Comparison of ENCODE assay signal across 20 cellular contexts in genomic region chr5:142304013-142304701, GRCh38. TPM values are rescaled to one million over a fixed set of nuclear protein-coding genes. Genes with fewer than 3 reads are reported as not detected.
DNase-seq lines count a peak whose midpoint lies in the region; ATAC-seq and TF ChIP-seq lines count a peak whose summit lies in the region.
"Had no signal": no experiment of that assay in that cellular context is flagged by ENCODE, and none has a peak within 500 bp of the region (broad histone marks: within the 10 kb centered on the region; RNA-seq: fewer than 3 reads in every experiment).

No MANE protein-coding gene starts in this region.

- no peak for TF ChIP-seq POLR2A in transverse colon (IDR thresholded peaks at IDR 0.05)

- no peak overlapping the region for H3K27ac ChIP-seq in right atrium auricular region
- H3K27ac ChIP-seq in right cardiac atrium (ENCODE audit: low read length) = no peak overlapping the region
- peak overlapping the region in 1 of 4 donors; percentile 12 for H3K27ac ChIP-seq in transverse colon
- H3K27ac ChIP-seq in Karpas-422 (ENCODE audit: low read length) = no peak overlapping the region
- H3K27ac ChIP-seq: body of pancreas, C4-2B, lower lobe of right lung, thyroid gland, VCaP had no signal

- intact Hi-C loops in Right ventricle myocardium inferior (cut with DNase I) (no loop called here), right cardiac atrium (cut with DNase I) (no loop called here), transverse colon (cut with DNase I; ENCODE audit: low total_unique reads) (no loop called here)

- no peaks in the 10 kb centered on the region for H3K9me2 ChIP-seq in Karpas-422 (replicated peaks; ENCODE audit: insufficient read depth, low read length)

- TF ChIP-seq EP300 in transverse colon (IDR thresholded peaks at IDR 0.05; ENCODE audit: low read depth) = no peak

- in situ Hi-C loops in astrocyte of the spinal cord (cut with HindIII; ENCODE audit: low sequenced_read_pairs) = no loop called here
- in situ Hi-C loops in transverse colon (cut with MboI; ENCODE audit: low pct_ligation_motif_present in 1 of 4, low pct_unique_long_range_greater_than_20kb in 1 of 4, low sequenced_read_pairs in 3 of 4) = no loop called here

- WGBS in right cardiac atrium = 71% methylated on average over 14 of the region's 14 CpGs
- WGBS in transverse colon (ENCODE audit: low coverage in 1 of 2), 2 donors = 44 to 60% methylated on average over 3 to 14 of the region's 14 CpGs

- no peaks in the 10 kb centered on the region for H4K20me1 ChIP-seq in Karpas-422 (ENCODE audit: insufficient read depth, low read depth, low read length)

- H3K4me1 ChIP-seq in right atrium auricular region (peaks cover 0 to 12% of the 10 kb centered on the region in 2 donors), right cardiac atrium (ENCODE audit: control insufficient read depth, insufficient read depth, low read length) (peaks cover 9% of the 10 kb centered on the region), transverse colon (peaks cover 5 to 55% (median 28%) of the 10 kb centered on the region in 4 donors), Karpas-422 (ENCODE audit: low read length) (no peaks in the 10 kb centered on the region)
- H3K4me1 ChIP-seq: body of pancreas, lower lobe of right lung, thyroid gland had no signal

- ATAC-seq in Right ventricle myocardium inferior = peak; percentile 75
- peak; percentile 49 to 57 for ATAC-seq in right cardiac atrium
- ATAC-seq in HG03135 (IDR thresholded peaks at IDR 0.05; ENCODE audit: unreplicated experiment) = no peak
- ATAC-seq: body of pancreas; naive thymus-derived CD4-positive, alpha-beta T cell had no signal

- H3K4me3 ChIP-seq in right atrium auricular region = no peak overlapping the region
- no peak overlapping the region for H3K4me3 ChIP-seq in astrocyte of the spinal cord (ENCODE audit: low read depth, low read length)
- no peak overlapping the region for H3K4me3 ChIP-seq in right cardiac atrium (ENCODE audit: low read length)
- no peak overlapping the region for H3K4me3 ChIP-seq in transverse colon
- no peak overlapping the region for H3K4me3 ChIP-seq in Karpas-422 (ENCODE audit: low read length)
- H3K4me3 ChIP-seq: body of pancreas, lower lobe of right lung, thyroid gland had no signal

- TF ChIP-seq CTCF in right atrium auricular region (IDR thresholded peaks at IDR 0.05) = no peak
- TF ChIP-seq CTCF in astrocyte of the spinal cord (IDR thresholded peaks at IDR 0.05; ENCODE audit: low read depth, low read length) = no peak
- no peak for TF ChIP-seq CTCF in transverse colon (IDR thresholded peaks at IDR 0.05)

- no peak for DNase-seq in Right ventricle myocardium inferior (ENCODE audit: missing footprints)
- no peak for DNase-seq in right atrium auricular region (ENCODE audit: low spot score)
- DNase-seq in astrocyte of the spinal cord (ENCODE audit: low read depth, low spot score) = peak; percentile 27
- DNase-seq in right cardiac atrium = peak in 1 of 3 donors; percentile 71
- peak; percentile 71 for DNase-seq in transverse colon
- DNase-seq in kidney glomerular epithelial cell (lab: John Stamatoyannopoulos, UW) = no peak
- no peak for DNase-seq in Karpas-422
- DNase-seq: activated CD4-positive, alpha-beta T cell treated with anti-CD3 and anti-CD28 coated beads, Interleukin-2, amount 50 U/mL, for 4 hours; activated naive CD4-positive, alpha-beta T cell treated with Interleukin-2 at 50 U/mL for 16 hours; body of pancreas; dermis blood vessel endothelial cell; DMS 273 treated with DMSO at 0.1 percent for 48 hours; lower lobe of right lung; naive thymus-derived CD4-positive, alpha-beta T cell; NCI-H1092; NCI-H510A treated with DMSO at 0.1 percent for 48 hours; thyroid gland had no signal

- H3K36me3 ChIP-seq in right atrium auricular region = no peaks in the 10 kb centered on the region
- H3K36me3 ChIP-seq in transverse colon = no peaks in the 10 kb centered on the region
- H3K36me3 ChIP-seq in Karpas-422 (ENCODE audit: insufficient read depth, low read length) = no peaks in the 10 kb centered on the region
- H3K36me3 ChIP-seq: lower lobe of right lung, thyroid gland had no signal

- no peaks in the 10 kb centered on the region for H3K79me2 ChIP-seq in Karpas-422 (ENCODE audit: low read length)

- no peak overlapping the region for H3K9ac ChIP-seq in Karpas-422 (ENCODE audit: low read length)

- no peak overlapping the region for H3K4me2 ChIP-seq in Karpas-422 (ENCODE audit: low read depth, low read length, poor library complexity, severe bottlenecking)

- H2AFZ ChIP-seq in Karpas-422 (ENCODE audit: low read length) = no peak overlapping the region

- H3K9me3 ChIP-seq in right atrium auricular region (no peaks in the 10 kb centered on the region), right cardiac atrium (ENCODE audit: control insufficient read depth, low read length) (no peaks in the 10 kb centered on the region), transverse colon (no peaks in the 10 kb centered on the region), Karpas-422 (ENCODE audit: low read length) (no peaks in the 10 kb centered on the region)
- H3K9me3 ChIP-seq: body of pancreas, lower lobe of right lung, thyroid gland had no signal

- H3K27me3 ChIP-seq in right atrium auricular region = no peaks in the 10 kb centered on the region
- no peaks in the 10 kb centered on the region for H3K27me3 ChIP-seq in right cardiac atrium (ENCODE audit: control insufficient read depth, insufficient read depth)
- H3K27me3 ChIP-seq in transverse colon = no peaks in the 10 kb centered on the region
- no peaks in the 10 kb centered on the region for H3K27me3 ChIP-seq in Karpas-422 (ENCODE audit: low read length)
- H3K27me3 ChIP-seq: body of pancreas, thyroid gland had no signal

RNA-seq across cellular contexts. Expression of gene SPRY4, which starts 20.7 kb away (rescaled TPM):
- 9.7 TPM for total RNA-seq in Right ventricle myocardium inferior
- total RNA-seq in right atrium auricular region = 10 to 100 TPM; 19.9 to 33.7 TPM
- total RNA-seq in right cardiac atrium = 10 to 100 TPM in 2 of 4 donors, 1 to 10 TPM in 2; 8.3 to 18.3 (median 11.7) TPM
- polyA plus RNA-seq in right cardiac atrium = 8.1 TPM
- total RNA-seq in transverse colon = 10 to 100 TPM in 3 of 4 donors, 1 to 10 TPM in 1; 8.2 to 19.3 (median 15.7) TPM
- 0.26 and 0.90 TPM in 2 replicates for total RNA-seq in Karpas-422 (2014; rRNA removed; shearing (Covaris generic); ENCODE audit: low replicate concordance)
- polyA plus RNA-seq: naive thymus-derived CD4-positive, alpha-beta T cell had no signal

Comparison
In these comparisons a context has a peak if more than half of its experiments do, and no peak if none do; other contexts are left out.
1. DNase-seq: peak in astrocyte of the spinal cord (single experiment) and transverse colon (single experiment); none in Right ventricle myocardium inferior (single experiment), right atrium auricular region (single experiment), kidney glomerular epithelial cell (single experiment) and Karpas-422 (single experiment).